ENCODE assay signal across 7 cellular contexts in genomic region chr7:151432658-151433521, GRCh38. TPM values are rescaled to one million over a fixed set of nuclear protein-coding genes. Genes with fewer than 3 reads are reported as not detected.
DNase-seq lines count a peak whose midpoint lies in the region; ATAC-seq lines count a peak whose summit lies in the region.

No MANE protein-coding gene starts in this region.

- no peaks in the 10 kb centered on the region for H3K36me3 Mint-ChIP-seq in activated T-cell treated with anti-CD3 and anti-CD28 coated beads, Interleukin-2, amount 50 U/mL, for 24 hours (ENCODE audit: low read depth)

- peaks cover 47% of the 10 kb centered on the region for H3K4me1 Mint-ChIP-seq in activated T-cell treated with anti-CD3 and anti-CD28 coated beads, Interleukin-2, amount 50 U/mL, for 24 hours (ENCODE audit: low read depth)

- ATAC-seq in GM18909 (IDR thresholded peaks at IDR 0.05; ENCODE audit: poor library complexity, unreplicated experiment): peak; percentile 82
- peak; percentile 52 for ATAC-seq in HG03139 (IDR thresholded peaks at IDR 0.05; ENCODE audit: unreplicated experiment)
- ATAC-seq in sciatic nerve: no peak

- H3K27ac Mint-ChIP-seq in activated T-cell treated with anti-CD3 and anti-CD28 coated beads, Interleukin-2, amount 50 U/mL, for 24 hours: peak overlapping the region; percentile 88

- DNase-seq in activated T-cell treated with anti-CD3 and anti-CD28 coated beads, Interleukin-2, amount 50 U/mL, for 24 hours: peak; percentile 76
- DNase-seq in sciatic nerve (ENCODE audit: low spot score) (peak; percentile 52), amniotic stem cell (lab: John Stamatoyannopoulos, UW) (no peak), NCI-H510A (lab: John Stamatoyannopoulos, UW) (no peak), EL (no peak)

- intact Hi-C loops in sciatic nerve (cut with DNase I): no loop called here

- no peaks in the 10 kb centered on the region for H3K9me3 Mint-ChIP-seq in activated T-cell treated with anti-CD3 and anti-CD28 coated beads, Interleukin-2, amount 50 U/mL, for 24 hours

- H3K27me3 Mint-ChIP-seq in activated T-cell treated with anti-CD3 and anti-CD28 coated beads, Interleukin-2, amount 50 U/mL, for 24 hours: no peaks in the 10 kb centered on the region

- H3K4me3 Mint-ChIP-seq in activated T-cell treated with anti-CD3 and anti-CD28 coated beads, Interleukin-2, amount 50 U/mL, for 24 hours: peak overlapping the region; percentile 35

RNA-seq across cellular contexts. Expression of gene CRYGN, which starts 7.1 kb away (rescaled TPM):
- total RNA-seq in sciatic nerve: 3.9 TPM

RNA-seq across cellular contexts. Expression of gene WDR86, which starts 23.1 kb away (rescaled TPM):
- 101 TPM for total RNA-seq in sciatic nerve

Comparison
In these comparisons a context has a peak if more than half of its experiments do, and no peak if none do; other contexts are left out.
1. DNase-seq: peak in activated T-cell treated with anti-CD3 and anti-CD28 coated beads, Interleukin-2, amount 50 U/mL, for 24 hours (single experiment) and sciatic nerve (single experiment); none in amniotic stem cell (single experiment), NCI-H510A (single experiment) and EL (single experiment).